ENCODE assay signal across 32 cellular contexts in genomic region chr4:31917334-31917733, GRCh38.
"Had no signal": no experiment of that assay in that cellular context is flagged by ENCODE, and none has a peak within 500 bp of the region (broad histone marks: within the 10 kb centered on the region; RNA-seq: fewer than 3 reads in every experiment).

No MANE protein-coding gene starts in this region.

- H3K27me3 Mint-ChIP-seq: activated CD4-positive, alpha-beta memory T cell treated with anti-CD3 and anti-CD28 coated beads for 36 hours; activated CD4-positive, alpha-beta T cell treated with anti-CD3 and anti-CD28 coated beads, Interleukin-2, amount 10 ng/mL, durations not matched to agents 24 days and 14 days; activated naive CD4-positive, alpha-beta T cell treated with anti-CD3 and anti-CD28 coated beads, Interleukin-2, amount 10 ng/mL, durations not matched to agents 7 days and 5 days; activated naive CD8-positive, alpha-beta T cell treated with anti-CD3 and anti-CD28 coated beads, Interleukin-2, amount 10 ng/mL, durations not matched to agents 7 days and 5 days; naive B cell had no signal

- H3K4me1 ChIP-seq: esophagus squamous epithelium, right lobe of liver, testis, transverse colon had no signal

- H3K4me3 Mint-ChIP-seq: activated CD4-positive, alpha-beta memory T cell treated with anti-CD3 and anti-CD28 coated beads for 36 hours; activated CD4-positive, alpha-beta T cell treated with anti-CD3 and anti-CD28 coated beads, Interleukin-2, amount 10 ng/mL, durations not matched to agents 24 days and 14 days; activated naive CD4-positive, alpha-beta T cell treated with anti-CD3 and anti-CD28 coated beads, Interleukin-2, amount 10 ng/mL, durations not matched to agents 7 days and 5 days; activated naive CD8-positive, alpha-beta T cell treated with anti-CD3 and anti-CD28 coated beads, Interleukin-2, amount 10 ng/mL, durations not matched to agents 7 days and 5 days; endodermal cell; mesothelial cell of epicardium; naive B cell; nephron progenitor cell had no signal

- FAIRE-seq: astrocyte, frontal cortex, TTC549, urothelium cell line had no signal

- H3K36me3 ChIP-seq: brain microvascular endothelial cell, esophagus squamous epithelium, neutrophil, right lobe of liver, transverse colon, WERI-Rb-1 had no signal

- H3K9me3 ChIP-seq: esophagus squamous epithelium, neutrophil, testis had no signal

- H3K27ac Mint-ChIP-seq: activated CD4-positive, alpha-beta memory T cell treated with anti-CD3 and anti-CD28 coated beads for 36 hours; activated CD4-positive, alpha-beta T cell treated with anti-CD3 and anti-CD28 coated beads, Interleukin-2, amount 10 ng/mL, durations not matched to agents 24 days and 14 days; activated naive CD4-positive, alpha-beta T cell treated with anti-CD3 and anti-CD28 coated beads, Interleukin-2, amount 10 ng/mL, durations not matched to agents 7 days and 5 days; activated naive CD8-positive, alpha-beta T cell treated with anti-CD3 and anti-CD28 coated beads, Interleukin-2, amount 10 ng/mL, durations not matched to agents 7 days and 5 days; endodermal cell; mesothelial cell of epicardium; naive B cell; nephron progenitor cell had no signal

- H3K27ac ChIP-seq: brain microvascular endothelial cell, esophagus squamous epithelium, neutrophil, right lobe of liver, skin epidermis, testis, transverse colon, WERI-Rb-1 had no signal

- H3K27me3 ChIP-seq: brain microvascular endothelial cell, esophagus squamous epithelium, neutrophil, right lobe of liver, testis, transverse colon had no signal

- DNase-seq: activated CD4-positive, alpha-beta memory T cell treated with anti-CD3 and anti-CD28 coated beads for 36 hours; activated CD4-positive, alpha-beta T cell treated with anti-CD3 and anti-CD28 coated beads, Interleukin-2, amount 10 ng/mL, durations not matched to agents 24 days and 14 days; activated CD4-positive, CD25-positive, alpha-beta regulatory T cell treated with anti-CD3 and anti-CD28 coated beads, Interleukin-2, amount 50 U/mL, for 72 hours; activated CD8-positive, alpha-beta memory T cell treated with anti-CD3 and anti-CD28 coated beads, Interleukin-2, amount 50 U/mL, for 4 hours; activated gamma-delta T cell; activated naive CD4-positive, alpha-beta T cell treated with anti-CD3 and anti-CD28 coated beads, Interleukin-2, amount 10 ng/mL, durations not matched to agents 7 days and 5 days; activated naive CD8-positive, alpha-beta T cell treated with anti-CD3 and anti-CD28 coated beads, Interleukin-2, amount 10 ng/mL, durations not matched to agents 7 days and 5 days; activated T-cell treated with anti-CD3 and anti-CD28 coated beads, Interleukin-2, amount 50 U/mL, for 1 hour; amniotic stem cell; brain microvascular endothelial cell; central memory CD4-positive, alpha-beta T cell; endodermal cell; esophagus squamous epithelium; left cardiac atrium; left ventricle myocardium superior; naive B cell; nephron progenitor cell; right lobe of liver; stimulated activated CD4-positive, alpha-beta T cell treated with anti-CD3 and anti-CD28 coated beads, Interleukin-12 subunit alpha, Interleukin-12 subunit beta, amount 100 ng/mL, for 4 hours; stimulated activated CD4-positive, alpha-beta T cell treated with anti-CD3 and anti-CD28 coated beads, Interleukin-4, amount 100 ng/mL, for 1 hour; stimulated activated naive CD8-positive, alpha-beta T cell treated with anti-CD3 and anti-CD28 coated beads, Interleukin-15, Interleukin-2, amounts not matched to agents 100 U/mL and 50 U/mL, for 24 hours; T-helper 9 cell; testis; transverse colon; WERI-Rb-1 had no signal

- ATAC-seq: left cardiac atrium; left ventricle myocardium superior; right lobe of liver; stimulated activated naive CD8-positive, alpha-beta T cell treated with anti-CD3 and anti-CD28 coated beads, Interleukin-15, Interleukin-2, amounts not matched to agents 100 U/mL and 50 U/mL, for 24 hours had no signal

- H3K4me3 ChIP-seq: esophagus squamous epithelium, right lobe of liver, skin epidermis, testis, transverse colon had no signal

- H3K4me1 Mint-ChIP-seq: activated CD4-positive, alpha-beta T cell treated with anti-CD3 and anti-CD28 coated beads, Interleukin-2, amount 10 ng/mL, durations not matched to agents 24 days and 14 days; activated naive CD4-positive, alpha-beta T cell treated with anti-CD3 and anti-CD28 coated beads, Interleukin-2, amount 10 ng/mL, durations not matched to agents 7 days and 5 days; activated naive CD8-positive, alpha-beta T cell treated with anti-CD3 and anti-CD28 coated beads, Interleukin-2, amount 10 ng/mL, durations not matched to agents 7 days and 5 days; endodermal cell; mesothelial cell of epicardium; naive B cell; nephron progenitor cell had no signal

- H3K36me3 Mint-ChIP-seq: activated CD4-positive, alpha-beta memory T cell treated with anti-CD3 and anti-CD28 coated beads for 36 hours; activated naive CD4-positive, alpha-beta T cell treated with anti-CD3 and anti-CD28 coated beads, Interleukin-2, amount 10 ng/mL, durations not matched to agents 7 days and 5 days; activated naive CD8-positive, alpha-beta T cell treated with anti-CD3 and anti-CD28 coated beads, Interleukin-2, amount 10 ng/mL, durations not matched to agents 7 days and 5 days; mesothelial cell of epicardium; naive B cell had no signal
